13 cellular contexts compared by ENCODE assay signal in the genomic region with DNA sequence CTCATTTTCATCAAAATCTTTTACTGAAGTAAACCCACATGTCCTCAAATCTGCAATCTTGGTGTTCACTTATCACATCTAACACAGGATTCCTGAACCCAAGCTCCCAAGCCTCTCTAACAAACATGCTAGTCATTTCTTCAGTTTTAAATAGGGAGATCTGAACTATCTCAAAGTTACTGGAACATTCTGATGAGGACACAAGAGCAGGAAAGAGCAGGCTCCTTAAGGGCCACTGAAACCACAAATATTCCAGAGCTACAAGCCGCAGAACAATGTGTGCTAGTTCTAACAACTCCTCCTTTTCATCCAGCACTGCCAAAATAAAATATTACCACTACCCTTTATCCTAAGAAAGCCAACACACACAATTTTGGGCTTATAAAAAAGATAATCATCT. TPM values are rescaled to one million over a fixed set of nuclear protein-coding genes. Genes with fewer than 3 reads are reported as not detected.
DNase-seq lines count a peak whose midpoint lies in the region; ATAC-seq and TF ChIP-seq lines count a peak whose summit lies in the region.
"Had no signal": no experiment of that assay in that cellular context is flagged by ENCODE, and none has a peak within 500 bp of the region (broad histone marks: within the 10 kb centered on the region; RNA-seq: fewer than 3 reads in every experiment).

No MANE protein-coding gene starts in this region.

- DNase-seq in AG09309 (ENCODE audit: low read depth) (peak; percentile 54), amniotic epithelial cell (ENCODE audit: low read depth) (peak; percentile 99), foreskin keratinocyte (peak; percentile 21 to 48), renal cortical epithelial cell (ENCODE audit: low read depth) (peak; percentile 81), mesenteric fat pad (ENCODE audit: low spot score) (no peak)
- DNase-seq in activated T-cell treated with anti-CD3 and anti-CD28 coated beads, Interleukin-2, amount 50 U/mL, for 72 hours, result no peak
- DNase-seq: activated naive CD8-positive, alpha-beta T cell treated with anti-CD3 and anti-CD28 coated beads, Interleukin-2, amount 50 U/mL, for 24 hours; NCI-H2227 treated with DMSO at 0.1 percent for 48 hours; OCI-M1 had no signal

- H3K4me1 ChIP-seq in foreskin keratinocyte, result no peaks in the 10 kb centered on the region

- no peaks in the 10 kb centered on the region for H3K27me3 Mint-ChIP-seq in activated T-cell treated with anti-CD3 and anti-CD28 coated beads, Interleukin-2, amount 50 U/mL, for 72 hours (ENCODE audit: low read depth)
- H3K27me3 Mint-ChIP-seq: activated naive CD8-positive, alpha-beta T cell treated with anti-CD3 and anti-CD28 coated beads, Interleukin-2, amount 50 U/mL, for 24 hours; B cell had no signal

- H3K4me1 Mint-ChIP-seq in activated T-cell treated with anti-CD3 and anti-CD28 coated beads, Interleukin-2, amount 50 U/mL, for 72 hours (ENCODE audit: low read depth), result no peaks in the 10 kb centered on the region
- H3K4me1 Mint-ChIP-seq: activated naive CD8-positive, alpha-beta T cell treated with anti-CD3 and anti-CD28 coated beads, Interleukin-2, amount 50 U/mL, for 24 hours had no signal

- no peaks in the 10 kb centered on the region for H3K27me3 ChIP-seq in foreskin keratinocyte
- H3K27me3 ChIP-seq: neutrophil had no signal

- H3K27ac ChIP-seq in foreskin keratinocyte, result no peak overlapping the region
- H3K27ac ChIP-seq: neutrophil had no signal

- H3K9me3 Mint-ChIP-seq in activated T-cell treated with anti-CD3 and anti-CD28 coated beads, Interleukin-2, amount 50 U/mL, for 72 hours, result peaks cover 0 to 2% of the 10 kb centered on the region in 2 donors

- no peak overlapping the region for H3K27ac Mint-ChIP-seq in activated T-cell treated with anti-CD3 and anti-CD28 coated beads, Interleukin-2, amount 50 U/mL, for 72 hours
- H3K27ac Mint-ChIP-seq: activated naive CD8-positive, alpha-beta T cell treated with anti-CD3 and anti-CD28 coated beads, Interleukin-2, amount 50 U/mL, for 24 hours; B cell had no signal

- H3K36me3 Mint-ChIP-seq in activated T-cell treated with anti-CD3 and anti-CD28 coated beads, Interleukin-2, amount 50 U/mL, for 72 hours (ENCODE audit: insufficient read depth in 2 of 2), result peaks cover 0 to 5% of the 10 kb centered on the region in 2 donors

- no peak for TF ChIP-seq CTCF in AG09309 (IDR thresholded peaks at IDR 0.05; ENCODE audit: control insufficient read depth, insufficient read depth, low read depth, low read length, missing control alignments)
- TF ChIP-seq CTCF in foreskin keratinocyte (conservative IDR thresholded peaks at IDR 0.05), result no peak

- no peak overlapping the region for H3K4me3 Mint-ChIP-seq in activated T-cell treated with anti-CD3 and anti-CD28 coated beads, Interleukin-2, amount 50 U/mL, for 72 hours
- H3K4me3 Mint-ChIP-seq: activated naive CD8-positive, alpha-beta T cell treated with anti-CD3 and anti-CD28 coated beads, Interleukin-2, amount 50 U/mL, for 24 hours; B cell had no signal

- no peak overlapping the region for H3K4me3 ChIP-seq in AG09309 (ENCODE audit: control insufficient read depth, low read depth, low read length)

- peak; percentile 19 for ATAC-seq in foreskin keratinocyte
- no peak for ATAC-seq in GM21515 (IDR thresholded peaks at IDR 0.05; ENCODE audit: unreplicated experiment)
- ATAC-seq in activated T-cell treated with anti-CD3 and anti-CD28 coated beads, Interleukin-2, amount 50 U/mL, for 72 hours (replicated peaks in 1 of 2), result no peak
- no peak for ATAC-seq in GM21825 (IDR thresholded peaks at IDR 0.05; ENCODE audit: unreplicated experiment)
- ATAC-seq: activated naive CD8-positive, alpha-beta T cell treated with anti-CD3 and anti-CD28 coated beads, Interleukin-2, amount 50 U/mL, for 24 hours had no signal

RNA-seq across cellular contexts. Expression of a gene that starts 38.9 kb away (rescaled TPM):
- total RNA-seq in foreskin keratinocyte (9.4 and 9.9 TPM in 2 replicates), renal cortical epithelial cell (24.3 and 24.7 TPM in 2 replicates), mesenteric fat pad (14.5 TPM)
- polyA plus RNA-seq in foreskin keratinocyte, result 4.3 and 5.5 TPM in 2 replicates
- 10 to 100 TPM; 19.4 to 21.3 TPM for total RNA-seq in activated T-cell treated with anti-CD3 and anti-CD28 coated beads, Interleukin-2, amount 50 U/mL, for 72 hours

Comparison
In these comparisons a context has a peak if more than half of its experiments do, and no peak if none do; other contexts are left out.
1. DNase-seq: peak in AG09309 (single experiment), amniotic epithelial cell (single experiment), foreskin keratinocyte (2 of 2) and renal cortical epithelial cell (single experiment); none in mesenteric fat pad (single experiment) and activated T-cell treated with anti-CD3 and anti-CD28 coated beads, Interleukin-2, amount 50 U/mL, for 72 hours (0 of 2).